13 cellular contexts compared by ENCODE assay signal in the genomic region with DNA sequence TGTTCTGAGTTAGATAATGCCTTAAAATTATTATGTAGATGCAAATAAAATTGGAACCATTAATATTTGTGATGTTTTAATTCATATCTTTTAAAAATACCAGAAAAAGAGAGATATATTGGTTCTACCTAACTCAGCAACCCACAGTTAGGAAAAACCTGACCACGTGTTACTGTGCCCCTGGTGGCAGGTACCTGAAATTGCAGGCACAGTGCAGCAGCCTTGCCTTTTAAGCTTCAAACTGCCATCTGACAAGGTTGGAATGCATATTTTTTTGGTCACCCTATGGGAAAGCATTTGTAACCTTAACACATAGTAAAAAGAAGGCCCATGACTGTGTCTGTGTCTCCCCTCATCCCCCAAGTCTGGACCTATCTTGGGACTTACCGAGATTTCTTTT.
A peak's percentile ranks its signal among the peaks of the same experiment; 100 is the strongest.
DNase-seq lines count a peak whose midpoint lies in the region; ATAC-seq, FAIRE-seq and TF ChIP-seq lines count a peak whose summit lies in the region.
"Had no signal": no experiment of that assay in that cellular context is flagged by ENCODE, and none has a peak within 500 bp of the region (broad histone marks: within the 10 kb centered on the region; RNA-seq: fewer than 3 reads in every experiment).

No MANE protein-coding gene starts in this region.

- DNase-seq in A549 (ENCODE audit: low read depth in 1 of 2, low spot score in 1 of 2), result peak in 1 of 2 experiments; percentile 52
- DNase-seq in PC-9, result no peak
- no peak for DNase-seq in foreskin keratinocyte
- no peak for DNase-seq in urothelium cell line (ENCODE audit: low spot score)
- no peak for DNase-seq in NCI-H1694 (lab: John Stamatoyannopoulos, UW)
- DNase-seq in suprapubic skin (ENCODE audit: low spot score in 2 of 2), result no peak
- DNase-seq: activated CD4-positive, alpha-beta T cell treated with anti-CD3 and anti-CD28 coated beads for 1 hour; hippocampal formation; small intestine had no signal

- H2AFZ ChIP-seq in PC-9, result no peak overlapping the region

- TF ChIP-seq POLR2A in A549 (IDR thresholded peaks at IDR 0.05; ENCODE audit: low read length) (no peak), suprapubic skin (IDR thresholded peaks at IDR 0.05) (no peak)

- H3K9me3 ChIP-seq in A549 (0 out of 3 replicates have a peak, but pooled peaks cover 5% of the 10 kb centered on the region), PC-9 (ENCODE audit: insufficient read depth, low read depth) (0 out of 2 replicates have a peak, but pooled peaks cover 6% of the 10 kb centered on the region), suprapubic skin (no peaks in the 10 kb centered on the region)

- no peaks in the 10 kb centered on the region for H4K20me1 ChIP-seq in PC-9 (ENCODE audit: insufficient read depth)

- FAIRE-seq in A549 (lab: Jason Lieb, UNC) (no peak), urothelium cell line (lab: Jason Lieb, UNC) (no peak)
- FAIRE-seq: HTR-8/SVneo, small intestine had no signal

- H3K4me1 ChIP-seq in A549, result peaks cover 16% of the 10 kb centered on the region
- H3K4me1 ChIP-seq in PC-9 (replicated peaks; ENCODE audit: insufficient read depth), result no peaks in the 10 kb centered on the region
- H3K4me1 ChIP-seq in foreskin keratinocyte, result no peaks in the 10 kb centered on the region
- H3K4me1 ChIP-seq in suprapubic skin, result no peaks in the 10 kb centered on the region

- no peak overlapping the region for H3K4me3 ChIP-seq in A549
- no peak overlapping the region for H3K4me3 ChIP-seq in PC-9
- H3K4me3 ChIP-seq in suprapubic skin, result no peak overlapping the region

- POLR2A ChIA-PET in A549 (lab: Yijun Ruan, JAX), result no interaction called here
- POLR2A ChIA-PET in PC-9 (lab: Charles Lee; ENCODE audit: unreplicated experiment), result no interaction called here

- no peak for ATAC-seq in A549
- ATAC-seq in foreskin keratinocyte, result no peak
- ATAC-seq in HG03280 (IDR thresholded peaks at IDR 0.05; ENCODE audit: unreplicated experiment), result no peak
- ATAC-seq: Right ventricle myocardium inferior had no signal

- no peaks in the 10 kb centered on the region for H3F3A ChIP-seq in PC-9 (ENCODE audit: insufficient read depth, low read depth)

- peaks cover 5% of the 10 kb centered on the region for H3K27me3 ChIP-seq in PC-9 (ENCODE audit: insufficient read depth, low read depth)
- no peaks in the 10 kb centered on the region for H3K27me3 ChIP-seq in foreskin keratinocyte
- H3K27me3 ChIP-seq in suprapubic skin, result peaks cover 11% of the 10 kb centered on the region

- TF ChIP-seq RAD21 in A549 (conservative IDR thresholded peaks at IDR 0.05 in 1 of 2, IDR thresholded peaks at IDR 0.05 in 1 of 2), result 0 out of 5 replicates have a peak, but pooled peaks of 1 of the 2 experiments have one; percentile 10

- no peak for TF ChIP-seq EP300 in A549 (IDR thresholded peaks at IDR 0.05)
- TF ChIP-seq EP300 in suprapubic skin (IDR thresholded peaks at IDR 0.05), result no peak

- peak; percentile 25; the same call in 2 of the 3 replicates for TF ChIP-seq CTCF in A549 (IDR thresholded peaks at IDR 0.05)
- peak; percentile 64 for TF ChIP-seq CTCF in GM12872 (IDR thresholded peaks at IDR 0.05; ENCODE audit: insufficient read depth, low read depth, low read length)
- peak; percentile 62 for TF ChIP-seq CTCF in PC-9 (conservative IDR thresholded peaks at IDR 0.05)
- TF ChIP-seq CTCF in foreskin keratinocyte (conservative IDR thresholded peaks at IDR 0.05), result peak; percentile 43
- no peak for TF ChIP-seq CTCF in suprapubic skin (IDR thresholded peaks at IDR 0.05)

- H3K79me2 ChIP-seq in PC-9 (ENCODE audit: low read depth), result no peaks in the 10 kb centered on the region

- BruUV-seq in PC-9 (replicated peaks; lab: Mats Ljungman, UMichigan), result no TSS peak

- WGBS in A549 (ENCODE audit: missing lambda C conversion rate), result 46% methylated on average over 2 of the region's 2 CpGs
- 57% methylated on average over 2 of the region's 2 CpGs for WGBS in suprapubic skin

- H3K9me2 ChIP-seq in PC-9 (ENCODE audit: insufficient read depth), result no peaks in the 10 kb centered on the region

- H3K36me3 ChIP-seq in PC-9 (ENCODE audit: low read depth) (no peaks in the 10 kb centered on the region), suprapubic skin (no peaks in the 10 kb centered on the region)

- CTCF ChIA-PET in A549 (lab: Yijun Ruan, JAX), result interaction anchor here (0.6 to 1.3 kb wide), 2 partner anchors 12 to 189 kb away, joined by 3 read pairs; no protein-coding TSS in a partner anchor
- CTCF ChIA-PET in PC-9 (lab: Charles Lee), result no interaction called here

- intact Hi-C loops in PC-9 (cut with micrococcal nuclease; ENCODE audit: unreplicated experiment), result no loop called here

- H3K4me2 ChIP-seq in A549, result no peak overlapping the region
- H3K4me2 ChIP-seq in PC-9, result no peak overlapping the region

- H3K27ac ChIP-seq in A549 (no peak overlapping the region), PC-9 (no peak overlapping the region), foreskin keratinocyte (no peak overlapping the region), suprapubic skin (no peak overlapping the region)

TF ChIP-seq in A549, 52 proteins besides CTCF, POLR2A, EP300 and RAD21:
- no peak for TF ChIP-seq ZFP36 (IDR thresholded peaks at IDR 0.05; ENCODE audit: borderline replicate concordance, partially characterized antibody)
- TF ChIP-seq, protein P1, sequence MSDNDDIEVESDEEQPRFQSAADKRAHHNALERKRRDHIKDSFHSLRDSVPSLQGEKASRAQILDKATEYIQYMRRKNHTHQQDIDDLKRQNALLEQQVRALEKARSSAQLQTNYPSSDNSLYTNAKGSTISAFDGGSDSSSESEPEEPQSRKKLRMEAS (IDR thresholded peaks at IDR 0.05), result peak; percentile 62
- no peak for TF ChIP-seq TFCP2L1 (CRISPR knock-in tag; IDR thresholded peaks at IDR 0.05)
- no peak for TF ChIP-seq HEYL (CRISPR knock-in tag; IDR thresholded peaks at IDR 0.05)
- TF ChIP-seq EHF (CRISPR knock-in tag; IDR thresholded peaks at IDR 0.05), result no peak
- TF ChIP-seq KDM5A (IDR thresholded peaks at IDR 0.05), result no peak
- no peak for TF ChIP-seq HOXB5 (CRISPR knock-in tag; IDR thresholded peaks at IDR 0.05)
- TF ChIP-seq, protein P2, sequence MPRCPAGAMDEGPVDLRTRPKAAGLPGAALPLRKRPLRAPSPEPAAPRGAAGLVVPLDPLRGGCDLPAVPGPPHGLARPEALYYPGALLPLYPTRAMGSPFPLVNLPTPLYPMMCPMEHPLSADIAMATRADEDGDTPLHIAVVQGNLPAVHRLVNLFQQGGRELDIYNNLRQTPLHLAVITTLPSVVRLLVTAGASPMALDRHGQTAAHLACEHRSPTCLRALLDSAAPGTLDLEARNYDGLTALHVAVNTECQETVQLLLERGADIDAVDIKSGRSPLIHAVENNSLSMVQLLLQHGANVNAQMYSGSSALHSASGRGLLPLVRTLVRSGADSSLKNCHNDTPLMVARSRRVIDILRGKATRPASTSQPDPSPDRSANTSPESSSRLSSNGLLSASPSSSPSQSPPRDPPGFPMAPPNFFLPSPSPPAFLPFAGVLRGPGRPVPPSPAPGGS (IDR thresholded peaks at IDR 0.05), result no peak

Comparison
In these comparisons a context has a peak if more than half of its experiments do, and no peak if none do; other contexts are left out.
1. CTCF ChIP-seq: peak in A549 (single experiment), GM12872 (single experiment), PC-9 (single experiment) and foreskin keratinocyte (single experiment); none in suprapubic skin (0 of 2).